ENCODE assay signal across 1 cellular context in genomic region chr2:234468503-234468902, GRCh38.
TF ChIP-seq lines count a peak whose summit lies in the region.

No MANE protein-coding gene starts in this region.

TF ChIP-seq in SK-N-SH treated with all-trans-retinoic acid at 6 μM for 48 hours, 23 proteins besides CTCF, POLR2A, EP300 and RAD21 (continued from another document):
- TF ChIP-seq POU6F1 (CRISPR knock-in tag; IDR thresholded peaks at IDR 0.05; ENCODE audit: borderline replicate concordance, low read depth) (no peak), PPARA (CRISPR knock-in tag; IDR thresholded peaks at IDR 0.05; ENCODE audit: borderline replicate concordance) (no peak), ZNF8 (CRISPR knock-in tag; IDR thresholded peaks at IDR 0.05) (peak; percentile 73), ZFP30 (CRISPR knock-in tag; IDR thresholded peaks at IDR 0.05) (no peak)
- TF ChIP-seq, protein P1, sequence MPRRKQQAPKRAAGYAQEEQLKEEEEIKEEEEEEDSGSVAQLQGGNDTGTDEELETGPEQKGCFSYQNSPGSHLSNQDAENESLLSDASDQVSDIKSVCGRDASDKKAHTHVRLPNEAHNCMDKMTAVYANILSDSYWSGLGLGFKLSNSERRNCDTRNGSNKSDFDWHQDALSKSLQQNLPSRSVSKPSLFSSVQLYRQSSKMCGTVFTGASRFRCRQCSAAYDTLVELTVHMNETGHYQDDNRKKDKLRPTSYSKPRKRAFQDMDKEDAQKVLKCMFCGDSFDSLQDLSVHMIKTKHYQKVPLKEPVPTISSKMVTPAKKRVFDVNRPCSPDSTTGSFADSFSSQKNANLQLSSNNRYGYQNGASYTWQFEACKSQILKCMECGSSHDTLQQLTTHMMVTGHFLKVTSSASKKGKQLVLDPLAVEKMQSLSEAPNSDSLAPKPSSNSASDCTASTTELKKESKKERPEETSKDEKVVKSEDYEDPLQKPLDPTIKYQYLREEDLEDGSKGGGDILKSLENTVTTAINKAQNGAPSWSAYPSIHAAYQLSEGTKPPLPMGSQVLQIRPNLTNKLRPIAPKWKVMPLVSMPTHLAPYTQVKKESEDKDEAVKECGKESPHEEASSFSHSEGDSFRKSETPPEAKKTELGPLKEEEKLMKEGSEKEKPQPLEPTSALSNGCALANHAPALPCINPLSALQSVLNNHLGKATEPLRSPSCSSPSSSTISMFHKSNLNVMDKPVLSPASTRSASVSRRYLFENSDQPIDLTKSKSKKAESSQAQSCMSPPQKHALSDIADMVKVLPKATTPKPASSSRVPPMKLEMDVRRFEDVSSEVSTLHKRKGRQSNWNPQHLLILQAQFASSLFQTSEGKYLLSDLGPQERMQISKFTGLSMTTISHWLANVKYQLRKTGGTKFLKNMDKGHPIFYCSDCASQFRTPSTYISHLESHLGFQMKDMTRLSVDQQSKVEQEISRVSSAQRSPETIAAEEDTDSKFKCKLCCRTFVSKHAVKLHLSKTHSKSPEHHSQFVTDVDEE (CRISPR knock-in tag; IDR thresholded peaks at IDR 0.05): no peak
